1 cellular context compared by ENCODE assay signal in genomic region chr9:127578627-127578951, GRCh38.
TF ChIP-seq lines count a peak whose summit lies in the region.

No MANE protein-coding gene starts in this region.

TF ChIP-seq in HepG2, 621 proteins besides CTCF, POLR2A, EP300 and RAD21 (continued from another document):
- TF ChIP-seq ZNF276 (CRISPR knock-in tag; IDR thresholded peaks at IDR 0.05; ENCODE audit: low read depth): 0 out of 2 replicates have a peak, but pooled peaks have one; percentile 30
- TF ChIP-seq, protein P1, sequence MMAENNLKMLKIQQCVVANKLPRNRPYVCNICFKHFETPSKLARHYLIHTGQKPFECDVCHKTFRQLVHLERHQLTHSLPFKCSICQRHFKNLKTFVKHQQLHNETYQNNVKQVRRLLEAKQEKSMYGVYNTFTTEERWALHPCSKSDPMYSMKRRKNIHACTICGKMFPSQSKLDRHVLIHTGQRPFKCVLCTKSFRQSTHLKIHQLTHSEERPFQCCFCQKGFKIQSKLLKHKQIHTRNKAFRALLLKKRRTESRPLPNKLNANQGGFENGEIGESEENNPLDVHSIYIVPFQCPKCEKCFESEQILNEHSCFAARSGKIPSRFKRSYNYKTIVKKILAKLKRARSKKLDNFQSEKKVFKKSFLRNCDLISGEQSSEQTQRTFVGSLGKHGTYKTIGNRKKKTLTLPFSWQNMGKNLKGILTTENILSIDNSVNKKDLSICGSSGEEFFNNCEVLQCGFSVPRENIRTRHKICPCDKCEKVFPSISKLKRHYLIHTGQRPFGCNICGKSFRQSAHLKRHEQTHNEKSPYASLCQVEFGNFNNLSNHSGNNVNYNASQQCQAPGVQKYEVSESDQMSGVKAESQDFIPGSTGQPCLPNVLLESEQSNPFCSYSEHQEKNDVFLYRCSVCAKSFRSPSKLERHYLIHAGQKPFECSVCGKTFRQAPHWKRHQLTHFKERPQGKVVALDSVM (CRISPR knock-in tag; IDR thresholded peaks at IDR 0.05): peak; percentile 91; the same call in 1 of the 2 replicates
- TF ChIP-seq IRX3 (CRISPR knock-in tag; IDR thresholded peaks at IDR 0.05; ENCODE audit: borderline replicate concordance, low read depth): no peak
